Comparison of ENCODE assay signal across 7 cellular contexts in genomic region chr5:102545175-102545574, GRCh38. TPM values are rescaled to one million over a fixed set of nuclear protein-coding genes. Genes with fewer than 3 reads are reported as not detected.
DNase-seq lines count a peak whose midpoint lies in the region; ATAC-seq and FAIRE-seq lines count a peak whose summit lies in the region.

No MANE protein-coding gene starts in this region.

- WGBS in mesenchymal stem cell = 39% methylated on average over 5 of the region's 6 CpGs

- no peaks in the 10 kb centered on the region for H3K36me3 ChIP-seq in mesenchymal stem cell (ENCODE audit: control insufficient read depth in 1 of 2, insufficient read depth in 2 of 2, low read depth in 1 of 2, low read length in 2 of 2)

- no peak overlapping the region for H3K27ac ChIP-seq in mesenchymal stem cell (ENCODE audit: low read length, poor library complexity, severe bottlenecking)

- no peak overlapping the region for H3K4ac ChIP-seq in mesenchymal stem cell (ENCODE audit: low read depth in 1 of 2, low read length in 2 of 2)

- DNase-seq in RPMI8226 = peak; percentile 66
- peak; percentile 21 for DNase-seq in mesenchymal stem cell
- no peak for DNase-seq in GM19239 (ENCODE audit: insufficient read length, low spot score)
- DNase-seq in NCI-H1092 (lab: John Stamatoyannopoulos, UW) = no peak
- no peak for DNase-seq in NOMO-1 (lab: John Stamatoyannopoulos, UW; ENCODE audit: unreplicated experiment in 2 of 2)

- FAIRE-seq in GM19239 (lab: Jason Lieb, UNC) = no peak

- no peak overlapping the region for H3K4me2 ChIP-seq in mesenchymal stem cell (ENCODE audit: low read length, poor library complexity, severe bottlenecking)

- peak; percentile 86 for ATAC-seq in GM18907 (IDR thresholded peaks at IDR 0.05; ENCODE audit: unreplicated experiment)
- ATAC-seq in HG02938 (IDR thresholded peaks at IDR 0.05; ENCODE audit: unreplicated experiment) = peak; percentile 86

- no peak overlapping the region for H2AK5ac ChIP-seq in mesenchymal stem cell (ENCODE audit: low read length, severe bottlenecking)

- H3K27me3 ChIP-seq in mesenchymal stem cell (ENCODE audit: control insufficient read depth in 1 of 2, insufficient read depth in 1 of 2, low read length in 2 of 2) = no peaks in the 10 kb centered on the region

- H4K8ac ChIP-seq in mesenchymal stem cell (ENCODE audit: low read length) = no peak overlapping the region

- H2BK12ac ChIP-seq in mesenchymal stem cell (ENCODE audit: low read length in 2 of 2) = no peak overlapping the region

- no peak overlapping the region for H2AFZ ChIP-seq in mesenchymal stem cell (ENCODE audit: low read depth, low read length)

- no peak overlapping the region for H4K91ac ChIP-seq in mesenchymal stem cell (ENCODE audit: low read length)

- peaks cover 7% of the 10 kb centered on the region for H3K9me3 ChIP-seq in mesenchymal stem cell (ENCODE audit: control insufficient read depth, low read length)

- H2BK5ac ChIP-seq in mesenchymal stem cell (ENCODE audit: low read depth, low read length, poor library complexity, severe bottlenecking) = no peak overlapping the region

- H3K14ac ChIP-seq in mesenchymal stem cell (ENCODE audit: low read length in 2 of 2) = no peak overlapping the region

- H3K79me1 ChIP-seq in mesenchymal stem cell (replicated peaks; ENCODE audit: low read length, poor library complexity, severe bottlenecking) = no peaks in the 10 kb centered on the region

- H3K4me1 ChIP-seq in mesenchymal stem cell (ENCODE audit: control insufficient read depth, insufficient read depth, low read depth, low read length) = peaks cover 2% of the 10 kb centered on the region

- H3K9ac ChIP-seq in mesenchymal stem cell (ENCODE audit: low read length) = no peak overlapping the region

- no peak overlapping the region for H2BK15ac ChIP-seq in mesenchymal stem cell (ENCODE audit: low read depth, poor library complexity, severe bottlenecking)

- no peak overlapping the region for H2BK120ac ChIP-seq in mesenchymal stem cell (ENCODE audit: low read depth, low read length)

- H3K4me3 ChIP-seq in mesenchymal stem cell (ENCODE audit: insufficient read depth in 1 of 2, low read depth in 1 of 2, low read length in 2 of 2) = no peak overlapping the region

- H3K18ac ChIP-seq in mesenchymal stem cell (ENCODE audit: low read depth in 1 of 2, low read length in 2 of 2) = no peak overlapping the region

- H3K23ac ChIP-seq in mesenchymal stem cell (ENCODE audit: low read length in 2 of 2) = no peak overlapping the region

RNA-seq across cellular contexts. Expression of gene SLCO6A1, which starts 46.4 kb away (rescaled TPM):
- not detected for polyA plus RNA-seq in mesenchymal stem cell (2013, experiment 1 of 2)
- polyA plus RNA-seq in mesenchymal stem cell (2013, experiment 2 of 2) = not detected

Comparison
In these comparisons a context has a peak if more than half of its experiments do, and no peak if none do; other contexts are left out.
1. DNase-seq: peak in RPMI8226 (single experiment) and mesenchymal stem cell (single experiment); none in GM19239 (single experiment), NCI-H1092 (single experiment) and NOMO-1 (0 of 2).